In genomic region chr1:76862447-76862846, GRCh38 we compare ENCODE assay signal across 17 cellular contexts. TPM values are rescaled to one million over a fixed set of nuclear protein-coding genes. Genes with fewer than 3 reads are reported as not detected.
DNase-seq lines count a peak whose midpoint lies in the region; ATAC-seq lines count a peak whose summit lies in the region.
"Had no signal": no experiment of that assay in that cellular context is flagged by ENCODE, and none has a peak within 500 bp of the region (broad histone marks: within the 10 kb centered on the region; RNA-seq: fewer than 3 reads in every experiment).

No MANE protein-coding gene starts in this region.

- ATAC-seq in GM18909 (IDR thresholded peaks at IDR 0.05; ENCODE audit: poor library complexity, unreplicated experiment): no peak
- ATAC-seq: GM12878 had no signal

- peak; percentile 82 for DNase-seq in EH (ENCODE audit: low read depth)
- peak; percentile 81 for DNase-seq in M059J (ENCODE audit: low read depth)
- DNase-seq in dedifferentiated amniotic fluid mesenchymal stem cell (ENCODE audit: extremely low spot score): peak; percentile 54
- peak; percentile 60 for DNase-seq in myocyte (ENCODE audit: low read depth)
- no peak for DNase-seq in DMS153 (lab: John Stamatoyannopoulos, UW)
- DNase-seq in hypothalamus (lab: John Stamatoyannopoulos, UW): no peak
- DNase-seq in islet precursor cell: no peak
- DNase-seq: CD4-positive, CD25-positive, alpha-beta regulatory T cell; DND-41; effector memory CD4-positive, alpha-beta T cell; immature natural killer cell; Karpas-422; NCI-H1436 treated with DMSO at 0.1 percent for 48 hours; occipital lobe; stomach had no signal

RNA-seq across cellular contexts. Expression of gene ST6GALNAC5, which starts 4.8 kb away (rescaled TPM):
- total RNA-seq in M059J (2014; rRNA removed; shearing (Covaris generic)): 1.4 and 2.0 TPM in 2 replicates
- total RNA-seq in myocyte: 2.2 and 5.1 TPM in 2 replicates
- polyA plus RNA-seq in myocyte (2012): 2.5 TPM
- total RNA-seq: CD4-positive, CD25-positive, alpha-beta regulatory T cell had no signal
- polyA plus RNA-seq: immature natural killer cell had no signal

Comparison
In these comparisons a context has a peak if more than half of its experiments do, and no peak if none do; other contexts are left out.
1. DNase-seq: peak in EH (single experiment), M059J (single experiment), dedifferentiated amniotic fluid mesenchymal stem cell (single experiment) and myocyte (single experiment); none in DMS153 (single experiment), hypothalamus (0 of 51) and islet precursor cell (single experiment).